Comparison of ENCODE assay signal across 17 cellular contexts in the genomic region with DNA sequence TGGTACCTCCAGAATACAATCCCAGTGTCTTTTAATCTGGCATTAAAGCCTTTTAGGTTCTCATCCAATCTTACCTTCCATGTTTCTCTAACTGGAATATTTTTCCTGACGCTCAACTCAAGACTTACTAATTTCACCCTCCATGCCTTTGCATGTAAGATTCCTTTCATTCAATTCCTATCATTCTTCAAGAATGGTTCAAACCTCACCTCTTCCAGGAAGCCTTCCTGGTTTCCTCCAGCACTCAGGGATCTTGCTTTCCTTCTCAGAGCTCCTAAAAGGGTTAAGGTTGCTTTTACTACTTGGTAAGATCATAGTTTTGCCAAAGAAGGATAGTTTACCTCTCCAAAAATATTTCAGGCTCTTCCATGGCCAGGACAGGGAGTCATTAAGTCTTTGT.
DNase-seq lines count a peak whose midpoint lies in the region; ATAC-seq, FAIRE-seq and TF ChIP-seq lines count a peak whose summit lies in the region.
"Had no signal": no experiment of that assay in that cellular context is flagged by ENCODE, and none has a peak within 500 bp of the region (broad histone marks: within the 10 kb centered on the region; RNA-seq: fewer than 3 reads in every experiment).

No MANE protein-coding gene starts in this region.

- H3K4me2 ChIP-seq in astrocyte (ENCODE audit: low read length) = no peak overlapping the region
- H3K4me2 ChIP-seq: KMS-11 had no signal

- no peaks in the 10 kb centered on the region for H3K79me2 ChIP-seq in astrocyte (ENCODE audit: insufficient read depth, low read length)

- H3K9me3 ChIP-seq in astrocyte (ENCODE audit: insufficient read depth, low read depth, low read length) (no peaks in the 10 kb centered on the region), mucosa of descending colon (no peaks in the 10 kb centered on the region)
- H3K9me3 ChIP-seq: BLaER1 treated with 17β-estradiol and CSF1 and Interleukin-3, amounts not matched to agents 10 nM and 100 nM had no signal

- FAIRE-seq in D721Med (lab: Jason Lieb, UNC) = peak; percentile 81
- no peak for FAIRE-seq in astrocyte (lab: Jason Lieb, UNC)

- H3K27me3 Mint-ChIP-seq in activated T-cell treated with anti-CD3 and anti-CD28 coated beads, Interleukin-2, amount 50 U/mL, for 24 hours = no peaks in the 10 kb centered on the region
- H3K27me3 Mint-ChIP-seq in astrocyte (ENCODE audit: low read depth, unreplicated experiment) = peaks cover 15% of the 10 kb centered on the region

- H3K9ac ChIP-seq in astrocyte (ENCODE audit: low read length) = no peak overlapping the region
- H3K9ac ChIP-seq: BLaER1 treated with 17β-estradiol and CSF1 and Interleukin-3, amounts not matched to agents 10 nM and 100 nM; KMS-11 had no signal

- no peaks in the 10 kb centered on the region for H4K20me1 ChIP-seq in astrocyte (ENCODE audit: insufficient read depth, low read length)
- H4K20me1 ChIP-seq: BLaER1 treated with 17β-estradiol and CSF1 and Interleukin-3, amounts not matched to agents 10 nM and 100 nM had no signal

- intact Hi-C loops in mucosa of descending colon (cut with DNase I, micrococcal nuclease) = no loop called here

- H3K27ac Mint-ChIP-seq in activated T-cell treated with anti-CD3 and anti-CD28 coated beads, Interleukin-2, amount 50 U/mL, for 24 hours = peak overlapping the region; percentile 8
- H3K27ac Mint-ChIP-seq in astrocyte (ENCODE audit: unreplicated experiment) = peak overlapping the region; percentile 16
- H3K27ac Mint-ChIP-seq: HFFc6 had no signal

- peaks cover 11% of the 10 kb centered on the region for H3K4me1 Mint-ChIP-seq in activated T-cell treated with anti-CD3 and anti-CD28 coated beads, Interleukin-2, amount 50 U/mL, for 24 hours (ENCODE audit: low read depth)
- H3K4me1 Mint-ChIP-seq in astrocyte (ENCODE audit: low read depth, unreplicated experiment) = peaks cover 7% of the 10 kb centered on the region

- H3K4me3 Mint-ChIP-seq in activated T-cell treated with anti-CD3 and anti-CD28 coated beads, Interleukin-2, amount 50 U/mL, for 24 hours = no peak overlapping the region
- H3K4me3 Mint-ChIP-seq in astrocyte (ENCODE audit: unreplicated experiment) = no peak overlapping the region
- H3K4me3 Mint-ChIP-seq: HFFc6 had no signal

- H3K27ac ChIP-seq in astrocyte (ENCODE audit: low read depth, low read length) = no peak overlapping the region
- H3K27ac ChIP-seq: BLaER1 treated with 17β-estradiol and CSF1 and Interleukin-3, amounts not matched to agents 10 nM and 100 nM; KMS-11 had no signal

- H2AFZ ChIP-seq in astrocyte (ENCODE audit: low read depth, low read length) = no peak overlapping the region

- H3K4me1 ChIP-seq in astrocyte (ENCODE audit: insufficient read depth, low read length) = no peaks in the 10 kb centered on the region
- no peaks in the 10 kb centered on the region for H3K4me1 ChIP-seq in mucosa of descending colon (ENCODE audit: low read depth)

- no peaks in the 10 kb centered on the region for H3K36me3 Mint-ChIP-seq in activated T-cell treated with anti-CD3 and anti-CD28 coated beads, Interleukin-2, amount 50 U/mL, for 24 hours (ENCODE audit: low read depth)
- no peaks in the 10 kb centered on the region for H3K36me3 Mint-ChIP-seq in astrocyte (ENCODE audit: low read depth, unreplicated experiment)

- H3K27me3 ChIP-seq in astrocyte (ENCODE audit: insufficient read depth, low read length) = no peaks in the 10 kb centered on the region
- H3K27me3 ChIP-seq: BLaER1 treated with 17β-estradiol and CSF1 and Interleukin-3, amounts not matched to agents 10 nM and 100 nM had no signal

- H3K4me3 ChIP-seq in astrocyte (ENCODE audit: insufficient read depth, low read depth, low read length) = no peak overlapping the region
- H3K4me3 ChIP-seq in mucosa of descending colon = no peak overlapping the region
- H3K4me3 ChIP-seq: BLaER1 treated with 17β-estradiol and CSF1 and Interleukin-3, amounts not matched to agents 10 nM and 100 nM had no signal

- DNase-seq in activated T-cell treated with anti-CD3 and anti-CD28 coated beads, Interleukin-2, amount 50 U/mL, for 24 hours = no peak
- DNase-seq in activated T-cell treated with anti-CD3 and anti-CD28 coated beads, Interleukin-2, amount 50 U/mL, for 1 hour = no peak
- DNase-seq in D721Med (ENCODE audit: insufficient read length, low spot score) (no peak), astrocyte (ENCODE audit: low read depth) (no peak), mucosa of descending colon (no peak), amygdala (lab: John Stamatoyannopoulos, UW) (no peak), NCI-H2227 (lab: John Stamatoyannopoulos, UW; ENCODE audit: unreplicated experiment) (no peak)
- DNase-seq: DMS 273 treated with DMSO at 0.1 percent for 48 hours, DND-41, NCI-H2107, NCI-H226, NCI-H524, OCI-M1, Right ventricle myocardium superior had no signal

- no peaks in the 10 kb centered on the region for H3K36me3 ChIP-seq in astrocyte (ENCODE audit: insufficient read depth, low read length)
- no peaks in the 10 kb centered on the region for H3K36me3 ChIP-seq in mucosa of descending colon (ENCODE audit: low read depth)
- H3K36me3 ChIP-seq: BLaER1 treated with 17β-estradiol and CSF1 and Interleukin-3, amounts not matched to agents 10 nM and 100 nM had no signal

- no peaks in the 10 kb centered on the region for H3K9me3 Mint-ChIP-seq in activated T-cell treated with anti-CD3 and anti-CD28 coated beads, Interleukin-2, amount 50 U/mL, for 24 hours
- no peaks in the 10 kb centered on the region for H3K9me3 Mint-ChIP-seq in astrocyte (ENCODE audit: unreplicated experiment)
- H3K9me3 Mint-ChIP-seq: HFFc6 had no signal

- TF ChIP-seq CTCF in D721Med (IDR thresholded peaks at IDR 0.05; ENCODE audit: insufficient read depth, missing control alignments) (no peak), astrocyte (IDR thresholded peaks at IDR 0.05; ENCODE audit: insufficient read depth, low read depth, low read length) (no peak), mucosa of descending colon (IDR thresholded peaks at IDR 0.05) (no peak)

- ATAC-seq in mucosa of descending colon = no peak
